2 cellular contexts compared by ENCODE assay signal in genomic region chr3:133706033-133706432, GRCh38.
A peak's percentile ranks its signal among the peaks of the same experiment; 100 is the strongest.
TF ChIP-seq lines count a peak whose summit lies in the region.

No MANE protein-coding gene starts in this region.

TF ChIP-seq in HepG2, 621 proteins besides CTCF, POLR2A, EP300 and RAD21:
- peak; percentile 5; the same call in 1 of the 2 replicates for TF ChIP-seq STAG1 (CRISPR knock-in tag; IDR thresholded peaks at IDR 0.05)
- no peak for TF ChIP-seq ZNF20 (CRISPR knock-in tag; IDR thresholded peaks at IDR 0.05)

TF ChIP-seq in GM23338, 12 proteins besides CTCF, POLR2A, EP300 and RAD21:
- TF ChIP-seq, protein P1, sequence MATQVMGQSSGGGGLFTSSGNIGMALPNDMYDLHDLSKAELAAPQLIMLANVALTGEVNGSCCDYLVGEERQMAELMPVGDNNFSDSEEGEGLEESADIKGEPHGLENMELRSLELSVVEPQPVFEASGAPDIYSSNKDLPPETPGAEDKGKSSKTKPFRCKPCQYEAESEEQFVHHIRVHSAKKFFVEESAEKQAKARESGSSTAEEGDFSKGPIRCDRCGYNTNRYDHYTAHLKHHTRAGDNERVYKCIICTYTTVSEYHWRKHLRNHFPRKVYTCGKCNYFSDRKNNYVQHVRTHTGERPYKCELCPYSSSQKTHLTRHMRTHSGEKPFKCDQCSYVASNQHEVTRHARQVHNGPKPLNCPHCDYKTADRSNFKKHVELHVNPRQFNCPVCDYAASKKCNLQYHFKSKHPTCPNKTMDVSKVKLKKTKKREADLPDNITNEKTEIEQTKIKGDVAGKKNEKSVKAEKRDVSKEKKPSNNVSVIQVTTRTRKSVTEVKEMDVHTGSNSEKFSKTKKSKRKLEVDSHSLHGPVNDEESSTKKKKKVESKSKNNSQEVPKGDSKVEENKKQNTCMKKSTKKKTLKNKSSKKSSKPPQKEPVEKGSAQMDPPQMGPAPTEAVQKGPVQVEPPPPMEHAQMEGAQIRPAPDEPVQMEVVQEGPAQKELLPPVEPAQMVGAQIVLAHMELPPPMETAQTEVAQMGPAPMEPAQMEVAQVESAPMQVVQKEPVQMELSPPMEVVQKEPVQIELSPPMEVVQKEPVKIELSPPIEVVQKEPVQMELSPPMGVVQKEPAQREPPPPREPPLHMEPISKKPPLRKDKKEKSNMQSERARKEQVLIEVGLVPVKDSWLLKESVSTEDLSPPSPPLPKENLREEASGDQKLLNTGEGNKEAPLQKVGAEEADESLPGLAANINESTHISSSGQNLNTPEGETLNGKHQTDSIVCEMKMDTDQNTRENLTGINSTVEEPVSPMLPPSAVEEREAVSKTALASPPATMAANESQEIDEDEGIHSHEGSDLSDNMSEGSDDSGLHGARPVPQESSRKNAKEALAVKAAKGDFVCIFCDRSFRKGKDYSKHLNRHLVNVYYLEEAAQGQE (IDR thresholded peaks at IDR 0.05; ENCODE audit: unreplicated experiment), result no peak
- TF ChIP-seq CREB1 (CRISPR knock-in tag; IDR thresholded peaks at IDR 0.05; ENCODE audit: low read depth) (no peak), ZNF114 (CRISPR knock-in tag; IDR thresholded peaks at IDR 0.05) (no peak), NANOG (IDR thresholded peaks at IDR 0.05; ENCODE audit: borderline replicate concordance) (no peak), STAT1 (IDR thresholded peaks at IDR 0.05; ENCODE audit: unreplicated experiment) (no peak), ZNF331 (CRISPR knock-in tag; IDR thresholded peaks at IDR 0.05; ENCODE audit: low read depth) (no peak), POLR2AphosphoS5 (IDR thresholded peaks at IDR 0.05; ENCODE audit: low read depth) (no peak), EZH2phosphoT487 (IDR thresholded peaks at IDR 0.05; ENCODE audit: unreplicated experiment) (no peak), JUNB (IDR thresholded peaks at IDR 0.05; ENCODE audit: unreplicated experiment) (no peak), EZH2 (IDR thresholded peaks at IDR 0.05; ENCODE audit: low read depth, unreplicated experiment) (no peak), ZNF462 (CRISPR knock-in tag; IDR thresholded peaks at IDR 0.05) (no peak)
- TF ChIP-seq, protein P2, sequence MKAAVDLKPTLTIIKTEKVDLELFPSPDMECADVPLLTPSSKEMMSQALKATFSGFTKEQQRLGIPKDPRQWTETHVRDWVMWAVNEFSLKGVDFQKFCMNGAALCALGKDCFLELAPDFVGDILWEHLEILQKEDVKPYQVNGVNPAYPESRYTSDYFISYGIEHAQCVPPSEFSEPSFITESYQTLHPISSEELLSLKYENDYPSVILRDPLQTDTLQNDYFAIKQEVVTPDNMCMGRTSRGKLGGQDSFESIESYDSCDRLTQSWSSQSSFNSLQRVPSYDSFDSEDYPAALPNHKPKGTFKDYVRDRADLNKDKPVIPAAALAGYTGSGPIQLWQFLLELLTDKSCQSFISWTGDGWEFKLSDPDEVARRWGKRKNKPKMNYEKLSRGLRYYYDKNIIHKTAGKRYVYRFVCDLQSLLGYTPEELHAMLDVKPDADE (IDR thresholded peaks at IDR 0.05), result no peak
